Comparison of ENCODE assay signal across 21 cellular contexts in the genomic region with DNA sequence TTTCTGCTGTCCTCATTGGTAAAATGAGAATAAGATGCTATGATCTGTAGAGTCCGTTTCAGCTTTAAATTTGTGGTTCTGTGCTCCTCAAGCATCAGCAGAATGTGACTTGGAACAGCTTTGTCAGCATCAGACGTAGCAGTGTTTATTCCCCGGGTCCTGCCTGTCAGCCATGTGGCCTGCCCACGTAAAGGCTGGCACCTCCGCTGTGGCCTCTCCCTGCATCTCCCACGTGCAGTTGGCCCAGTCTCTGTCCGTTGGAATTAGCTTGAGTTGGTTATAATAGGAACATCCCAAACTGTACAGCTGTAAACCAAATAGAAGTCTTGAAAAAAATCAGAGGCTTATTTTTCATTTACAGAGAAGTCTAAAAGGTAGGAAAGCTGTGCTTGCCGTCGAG.
"Had no signal": no experiment of that assay in that cellular context is flagged by ENCODE, and none has a peak within 500 bp of the region (broad histone marks: within the 10 kb centered on the region; RNA-seq: fewer than 3 reads in every experiment).

No MANE protein-coding gene starts in this region.

- H3K27me3 Mint-ChIP-seq: dendritic cell treated with granulocyte-macrophage colony-stimulating factor and Interleukin-4, amounts not matched to agents 40 ng/mL and 50 ng/mL, for 4 days; memory B cell had no signal

- H3K9me3 Mint-ChIP-seq: memory B cell had no signal

- H3K27ac Mint-ChIP-seq: dendritic cell treated with granulocyte-macrophage colony-stimulating factor and Interleukin-4, amounts not matched to agents 40 ng/mL and 50 ng/mL, for 4 days; memory B cell had no signal

- ATAC-seq: esophagus mucosa, gastrocnemius medialis, heart right ventricle, left cardiac atrium had no signal

- H3K4me1 Mint-ChIP-seq: memory B cell had no signal

- DNase-seq: colonic mucosa; cortex of kidney; effector CD4-positive, alpha-beta T cell; effector memory CD4-positive, alpha-beta T cell; erythroblast; esophagus squamous epithelium; foreskin fibroblast; foreskin melanocyte; gastrocnemius medialis; glutamatergic neuron; head of caudate nucleus; heart right ventricle; hippocampal formation; left cardiac atrium; left ventricle myocardium inferior; mammary epithelial cell; mesendoderm; midbrain had no signal

- H3K4me3 Mint-ChIP-seq: dendritic cell treated with granulocyte-macrophage colony-stimulating factor and Interleukin-4, amounts not matched to agents 40 ng/mL and 50 ng/mL, for 4 days; memory B cell had no signal
